Comparison of ENCODE assay signal across 30 cellular contexts in genomic region chr3:53604232-53604631, GRCh38.
"Had no signal": no experiment of that assay in that cellular context is flagged by ENCODE, and none has a peak within 500 bp of the region (broad histone marks: within the 10 kb centered on the region; RNA-seq: fewer than 3 reads in every experiment).

No MANE protein-coding gene starts in this region.

- H3K4me3 Mint-ChIP-seq: activated CD4-positive, alpha-beta memory T cell treated with anti-CD3 and anti-CD28 coated beads for 36 hours; activated CD4-positive, alpha-beta T cell treated with anti-CD3 and anti-CD28 coated beads, Interleukin-2, amount 10 ng/mL, durations not matched to agents 7 days and 5 days; activated naive CD8-positive, alpha-beta T cell; activated T-cell treated with anti-CD3 and anti-CD28 coated beads, Interleukin-2, amount 50 U/mL, for 4 hours; brain had no signal

- H3K9ac ChIP-seq: SK-N-SH had no signal

- H3K27ac ChIP-seq: cardiac muscle cell, Peyer's patch, RWPE1, SJCRH30, VCaP had no signal

- H3K9me3 Mint-ChIP-seq: activated CD4-positive, alpha-beta T cell treated with anti-CD3 and anti-CD28 coated beads, Interleukin-2, amount 10 ng/mL, durations not matched to agents 7 days and 5 days had no signal

- H3K27me3 ChIP-seq: cardiac muscle cell, MG63, Peyer's patch, SJCRH30 had no signal

- H3K27me3 Mint-ChIP-seq: activated CD4-positive, alpha-beta memory T cell treated with anti-CD3 and anti-CD28 coated beads for 36 hours; activated naive CD8-positive, alpha-beta T cell; brain had no signal

- H3K36me3 ChIP-seq: MG63, Peyer's patch, SJCRH30 had no signal

- H3K4me1 Mint-ChIP-seq: activated CD4-positive, alpha-beta T cell treated with anti-CD3 and anti-CD28 coated beads, Interleukin-2, amount 10 ng/mL, durations not matched to agents 7 days and 5 days; brain had no signal

- H3K27ac Mint-ChIP-seq: activated CD4-positive, alpha-beta memory T cell treated with anti-CD3 and anti-CD28 coated beads for 36 hours; activated CD4-positive, alpha-beta T cell treated with anti-CD3 and anti-CD28 coated beads, Interleukin-2, amount 10 ng/mL, durations not matched to agents 7 days and 5 days; activated naive CD8-positive, alpha-beta T cell; brain had no signal

- H3K36me3 Mint-ChIP-seq: activated CD4-positive, alpha-beta memory T cell treated with anti-CD3 and anti-CD28 coated beads for 36 hours; activated naive CD8-positive, alpha-beta T cell had no signal

- DNase-seq: activated CD4-positive, alpha-beta memory T cell treated with anti-CD3 and anti-CD28 coated beads for 36 hours; activated CD4-positive, alpha-beta T cell treated with anti-CD3 and anti-CD28 coated beads, Interleukin-2, amount 10 ng/mL, durations not matched to agents 7 days and 5 days; activated CD4-positive, CD25-positive, alpha-beta regulatory T cell; activated CD8-positive, alpha-beta memory T cell treated with anti-CD3 and anti-CD28 coated beads for 24 hours; activated effector memory CD4-positive, alpha-beta T cell treated with anti-CD3 and anti-CD28 coated beads, Interleukin-2, amount 50 U/mL, for 16 hours; activated naive CD4-positive, alpha-beta T cell treated with Interleukin-2 at 50 U/mL for 16 hours; activated T-cell treated with anti-CD3 and anti-CD28 coated beads, Interleukin-2, amount 50 U/mL, for 4 hours; amygdala; MG63; MV-4-11; NCI-H1092 treated with DMSO at 0.1 percent for 48 hours; NCI-H1417 treated with DMSO at 0.1 percent for 48 hours; NCI-H1694; NCI-H2029; NCI-H2107; NCI-H2171 treated with DMSO at 0.1 percent for 48 hours; NCI-H345; NCI-H510A treated with DMSO at 0.1 percent for 48 hours; NCI-H774; NK-92 treated with Interleukin-12 subunit alpha and Interleukin-12 subunit beta, amount 100 ng/mL, for 24 hours; Peyer's patch; Right ventricle myocardium superior; SJCRH30; SK-N-SH; T-helper 1 cell had no signal

- H3K4me2 ChIP-seq: SK-N-SH had no signal

- ATAC-seq: activated T-cell treated with anti-CD3 and anti-CD28 coated beads, Interleukin-2, amount 50 U/mL, for 4 hours had no signal

- H3K4me3 ChIP-seq: cardiac muscle cell, MG63, Peyer's patch, SJCRH30 had no signal

- H3K9me3 ChIP-seq: MG63, SJCRH30, SK-N-SH had no signal

- H3K4me1 ChIP-seq: Peyer's patch, SJCRH30 had no signal
